Comparison of ENCODE assay signal across 18 cellular contexts in the genomic region with DNA sequence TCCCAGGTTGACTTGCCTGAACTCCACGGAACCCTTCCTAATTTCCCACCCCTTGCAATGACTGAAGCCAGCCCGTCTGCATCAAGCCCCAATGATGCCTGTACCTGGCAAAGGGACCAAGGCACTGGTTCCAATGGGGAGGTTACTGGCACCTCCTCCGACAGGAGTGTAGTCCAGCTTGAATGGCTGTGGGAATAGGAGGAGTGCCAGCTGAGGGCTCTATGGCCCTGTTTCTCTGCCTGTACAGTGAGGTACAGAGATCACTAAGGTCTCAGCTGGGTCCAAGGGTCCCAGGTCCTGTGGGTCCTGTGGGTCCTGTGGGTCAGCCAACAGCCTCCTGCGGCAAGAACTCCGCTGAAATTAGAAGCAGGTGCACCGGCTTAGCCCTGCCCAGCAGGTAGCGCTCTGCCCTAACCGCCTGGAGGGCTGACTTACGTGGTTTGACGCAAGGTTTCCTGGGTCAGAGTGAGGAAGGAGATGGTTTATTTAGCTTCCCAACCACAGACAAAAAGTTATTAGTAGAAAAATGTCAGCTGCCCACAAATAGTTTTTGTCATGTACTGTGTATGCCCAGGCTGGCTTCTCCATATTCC. TPM values are rescaled to one million over a fixed set of nuclear protein-coding genes. Genes with fewer than 3 reads are reported as not detected.
A peak's percentile ranks its signal among the peaks of the same experiment; 100 is the strongest.
DNase-seq lines count a peak whose midpoint lies in the region; TF ChIP-seq lines count a peak whose summit lies in the region.
"Had no signal": no experiment of that assay in that cellular context is flagged by ENCODE, and none has a peak within 500 bp of the region (broad histone marks: within the 10 kb centered on the region; RNA-seq: fewer than 3 reads in every experiment).

No MANE protein-coding gene starts in this region.

- H3K79me2 ChIP-seq in smooth muscle cell (ENCODE audit: low read depth): no peaks in the 10 kb centered on the region
- H3K79me2 ChIP-seq: parathyroid adenoma had no signal

- no peak overlapping the region for H2AFZ ChIP-seq in smooth muscle cell (ENCODE audit: low read depth)
- H2AFZ ChIP-seq: parathyroid adenoma had no signal

- H3K4me3 ChIP-seq in BLaER1 treated with 17β-estradiol and CSF1 and Interleukin-3, amounts not matched to agents 10 nM and 100 nM: peak overlapping the region in 5 of 10 experiments; percentile 6 to 36 (median 31); a peak in 8 of 20 replicates
- H3K4me3 ChIP-seq in NB4 (ENCODE audit: low read depth, low read length) (no peak overlapping the region), epithelial cell of esophagus (ENCODE audit: low read length) (no peak overlapping the region), smooth muscle cell (no peak overlapping the region)
- H3K4me3 ChIP-seq: spleen had no signal

- CTCF ChIA-PET in activated CD4-positive, alpha-beta memory T cell treated with anti-CD3 and anti-CD28 coated beads for 36 hours (lab: Charles Lee): no interaction called here

- H4K20me1 ChIP-seq in BLaER1 treated with 17β-estradiol and CSF1 and Interleukin-3, amounts not matched to agents 10 nM and 100 nM: no peaks in the 10 kb centered on the region
- no peaks in the 10 kb centered on the region for H4K20me1 ChIP-seq in smooth muscle cell (ENCODE audit: low read depth)

- H3F3A ChIP-seq in smooth muscle cell (ENCODE audit: low read depth): no peaks in the 10 kb centered on the region

- intact Hi-C loops in activated CD4-positive, alpha-beta memory T cell treated with anti-CD3 and anti-CD28 coated beads for 36 hours (cut with micrococcal nuclease): no loop called here

- peak overlapping the region; percentile 29 to 96 (median 90) for H3K4me2 ChIP-seq in BLaER1 treated with 17β-estradiol and CSF1 and Interleukin-3, amounts not matched to agents 10 nM and 100 nM
- H3K4me2 ChIP-seq in smooth muscle cell: no peak overlapping the region

- H3K27me3 Mint-ChIP-seq in activated CD4-positive, alpha-beta memory T cell treated with anti-CD3 and anti-CD28 coated beads for 36 hours: peaks cover 7% of the 10 kb centered on the region

- peak overlapping the region in 6 of 11 experiments; percentile 6 to 65 (median 32); a peak in 9 of 22 replicates for H3K9ac ChIP-seq in BLaER1 treated with 17β-estradiol and CSF1 and Interleukin-3, amounts not matched to agents 10 nM and 100 nM
- no peak overlapping the region for H3K9ac ChIP-seq in smooth muscle cell (ENCODE audit: low read depth)
- H3K9ac ChIP-seq: parathyroid adenoma had no signal

- H3K27me3 ChIP-seq in BLaER1 treated with 17β-estradiol and CSF1 and Interleukin-3, amounts not matched to agents 10 nM and 100 nM: peaks cover 0 to 14% (median 0%) of the 10 kb centered on the region in 11 experiments; a peak in 3 of 22 replicates
- H3K27me3 ChIP-seq in smooth muscle cell (ENCODE audit: low read depth): no peaks in the 10 kb centered on the region

- peaks cover 0 to 18% (median 8%) of the 10 kb centered on the region in 11 experiments; a peak in 9 of 22 replicates for H3K9me3 ChIP-seq in BLaER1 treated with 17β-estradiol and CSF1 and Interleukin-3, amounts not matched to agents 10 nM and 100 nM (replicated peaks in 1 of 11)
- no peaks in the 10 kb centered on the region for H3K9me3 ChIP-seq in smooth muscle cell (replicated peaks; ENCODE audit: low read depth)
- H3K9me3 ChIP-seq: spleen had no signal

- 70% methylated on average over 10 of the region's 10 CpGs for WGBS in smooth muscle cell (ENCODE audit: low lambda C conversion rate)

- H3K9me3 Mint-ChIP-seq in activated CD4-positive, alpha-beta memory T cell treated with anti-CD3 and anti-CD28 coated beads for 36 hours: no peaks in the 10 kb centered on the region
- H3K9me3 Mint-ChIP-seq: activated naive CD8-positive, alpha-beta T cell treated with anti-CD3 and anti-CD28 coated beads, Interleukin-2, amount 10 ng/mL, durations not matched to agents 7 days and 5 days; activated T-cell treated with anti-CD3 and anti-CD28 coated beads, Interleukin-2, amount 50 U/mL, for 24 hours; effector memory CD8-positive, alpha-beta T cell; T-helper 1 cell treated with Interleukin-12 subunit alpha and Interleukin-12 subunit beta and Interleukin-4 antibody, amounts not matched to agents 30 μg/mL and 1 μg/mL, for 36 hours had no signal

- H3K27ac ChIP-seq in BLaER1 treated with 17β-estradiol and CSF1 and Interleukin-3, amounts not matched to agents 10 nM and 100 nM: peak overlapping the region in 6 of 11 experiments; percentile 38 to 74 (median 68); a peak in 11 of 22 replicates
- H3K27ac ChIP-seq in smooth muscle cell (ENCODE audit: low read depth): no peak overlapping the region
- H3K27ac ChIP-seq: parathyroid adenoma, RWPE1, spleen had no signal

- H3K4me3 Mint-ChIP-seq in activated CD4-positive, alpha-beta memory T cell treated with anti-CD3 and anti-CD28 coated beads for 36 hours: no peak overlapping the region
- H3K4me3 Mint-ChIP-seq: activated naive CD8-positive, alpha-beta T cell treated with anti-CD3 and anti-CD28 coated beads, Interleukin-2, amount 10 ng/mL, durations not matched to agents 7 days and 5 days; activated T-cell treated with anti-CD3 and anti-CD28 coated beads, Interleukin-2, amount 50 U/mL, for 24 hours; effector memory CD8-positive, alpha-beta T cell; T-helper 1 cell treated with Interleukin-12 subunit alpha and Interleukin-12 subunit beta and Interleukin-4 antibody, amounts not matched to agents 30 μg/mL and 1 μg/mL, for 36 hours had no signal

- no peak for TF ChIP-seq POLR2A in NB4 (IDR thresholded peaks at IDR 0.05; ENCODE audit: extremely low read depth, insufficient read length)

- no peak overlapping the region for H3K27ac Mint-ChIP-seq in activated CD4-positive, alpha-beta memory T cell treated with anti-CD3 and anti-CD28 coated beads for 36 hours
- H3K27ac Mint-ChIP-seq: activated naive CD8-positive, alpha-beta T cell treated with anti-CD3 and anti-CD28 coated beads, Interleukin-2, amount 10 ng/mL, durations not matched to agents 7 days and 5 days; activated T-cell treated with anti-CD3 and anti-CD28 coated beads, Interleukin-2, amount 50 U/mL, for 24 hours; effector memory CD8-positive, alpha-beta T cell; T-helper 1 cell treated with Interleukin-12 subunit alpha and Interleukin-12 subunit beta and Interleukin-4 antibody, amounts not matched to agents 30 μg/mL and 1 μg/mL, for 36 hours had no signal

- TF ChIP-seq CTCF in GM12874 (IDR thresholded peaks at IDR 0.05; ENCODE audit: insufficient read depth, low read depth, low read length): peak; percentile 62
- peak; percentile 16 for TF ChIP-seq CTCF in NB4 (IDR thresholded peaks at IDR 0.05; ENCODE audit: low read depth, low read length)
- TF ChIP-seq CTCF in epithelial cell of esophagus (IDR thresholded peaks at IDR 0.05; ENCODE audit: insufficient read depth, low read depth, low read length, missing control alignments): peak; percentile 18
- TF ChIP-seq CTCF in smooth muscle cell (IDR thresholded peaks at IDR 0.05; ENCODE audit: borderline replicate concordance, insufficient read depth, poor library complexity, severe bottlenecking): no peak

- H3K4me1 ChIP-seq in BLaER1 treated with 17β-estradiol and CSF1 and Interleukin-3, amounts not matched to agents 10 nM and 100 nM: peaks cover 16 to 56% (median 44%) of the 10 kb centered on the region in 10 experiments
- H3K4me1 ChIP-seq in smooth muscle cell (ENCODE audit: low read depth): no peaks in the 10 kb centered on the region
- H3K4me1 ChIP-seq: parathyroid adenoma, spleen had no signal

- POLR2A ChIA-PET in activated CD4-positive, alpha-beta memory T cell treated with anti-CD3 and anti-CD28 coated beads for 36 hours (lab: Charles Lee): no interaction called here

- H3K36me3 ChIP-seq in BLaER1 treated with 17β-estradiol and CSF1 and Interleukin-3, amounts not matched to agents 10 nM and 100 nM: no peaks in the 10 kb centered on the region
- H3K36me3 ChIP-seq in smooth muscle cell (ENCODE audit: low read depth): no peaks in the 10 kb centered on the region
- H3K36me3 ChIP-seq: spleen had no signal

- DNase-seq in NB4 (ENCODE audit: low read depth): peak; percentile 7
- no peak for DNase-seq in epithelial cell of esophagus (ENCODE audit: low read depth)
- no peak for DNase-seq in activated CD4-positive, alpha-beta memory T cell treated with anti-CD3 and anti-CD28 coated beads for 36 hours
- no peak for DNase-seq in hippocampal formation (lab: John Stamatoyannopoulos, UW)
- DNase-seq in hepatic stellate cell (ENCODE audit: low spot score): no peak
- no peak for DNase-seq in smooth muscle cell (lab: John Stamatoyannopoulos, UW; ENCODE audit: unreplicated experiment)
- DNase-seq: activated CD4-positive, alpha-beta T cell treated with anti-CD3 and anti-CD28 coated beads for 4 hours; activated naive CD8-positive, alpha-beta T cell treated with anti-CD3 and anti-CD28 coated beads, Interleukin-2, amount 10 ng/mL, durations not matched to agents 7 days and 5 days; activated T-cell treated with anti-CD3 and anti-CD28 coated beads, Interleukin-2, amount 50 U/mL, for 24 hours; caudate nucleus; effector memory CD8-positive, alpha-beta T cell; spleen had no signal

- H3K4me1 Mint-ChIP-seq in activated CD4-positive, alpha-beta memory T cell treated with anti-CD3 and anti-CD28 coated beads for 36 hours (ENCODE audit: low read depth): no peaks in the 10 kb centered on the region
- H3K4me1 Mint-ChIP-seq: activated naive CD8-positive, alpha-beta T cell treated with anti-CD3 and anti-CD28 coated beads, Interleukin-2, amount 10 ng/mL, durations not matched to agents 7 days and 5 days had no signal

- no peaks in the 10 kb centered on the region for H3K36me3 Mint-ChIP-seq in activated CD4-positive, alpha-beta memory T cell treated with anti-CD3 and anti-CD28 coated beads for 36 hours
- H3K36me3 Mint-ChIP-seq: activated naive CD8-positive, alpha-beta T cell treated with anti-CD3 and anti-CD28 coated beads, Interleukin-2, amount 10 ng/mL, durations not matched to agents 7 days and 5 days had no signal

RNA-seq across cellular contexts. Expression of gene SPRR4, which starts 9.9 kb away (rescaled TPM):
- total RNA-seq in activated CD4-positive, alpha-beta memory T cell treated with anti-CD3 and anti-CD28 coated beads for 36 hours: not detected
- total RNA-seq in smooth muscle cell: 5.9 TPM in 1 of 2 replicates, not detected in the other
- polyA plus RNA-seq in smooth muscle cell: 0.43 TPM in 1 of 2 replicates, not detected in the other
- total RNA-seq: activated naive CD8-positive, alpha-beta T cell treated with anti-CD3 and anti-CD28 coated beads, Interleukin-2, amount 10 ng/mL, durations not matched to agents 7 days and 5 days; glomerular endothelial cell; spleen had no signal
- polyA plus RNA-seq: spleen had no signal

RNA-seq across cellular contexts. Expression of gene SPRR5, which starts 13.5 kb away (rescaled TPM):
- total RNA-seq in activated CD4-positive, alpha-beta memory T cell treated with anti-CD3 and anti-CD28 coated beads for 36 hours: not detected
- total RNA-seq in smooth muscle cell: 3.2 TPM in 1 of 2 replicates, not detected in the other
- 0.22 TPM in 1 of 2 replicates, not detected in the other for polyA plus RNA-seq in smooth muscle cell
- total RNA-seq: activated naive CD8-positive, alpha-beta T cell treated with anti-CD3 and anti-CD28 coated beads, Interleukin-2, amount 10 ng/mL, durations not matched to agents 7 days and 5 days; glomerular endothelial cell; spleen had no signal
- polyA plus RNA-seq: spleen had no signal

RNA-seq across cellular contexts. Expression of gene SPRR1A, which starts 23.3 kb away (rescaled TPM):
- total RNA-seq in activated CD4-positive, alpha-beta memory T cell treated with anti-CD3 and anti-CD28 coated beads for 36 hours: not detected
- total RNA-seq in smooth muscle cell: not detected in 2 replicates
- 14.9 and 18.0 TPM in 2 replicates for polyA plus RNA-seq in smooth muscle cell
- total RNA-seq: activated naive CD8-positive, alpha-beta T cell treated with anti-CD3 and anti-CD28 coated beads, Interleukin-2, amount 10 ng/mL, durations not matched to agents 7 days and 5 days; glomerular endothelial cell; spleen had no signal
- polyA plus RNA-seq: spleen had no signal

RNA-seq across cellular contexts. Expression of gene SPRR3, which starts 41.0 kb away (rescaled TPM):
- total RNA-seq in activated CD4-positive, alpha-beta memory T cell treated with anti-CD3 and anti-CD28 coated beads for 36 hours: not detected
- 55.2 and 107 TPM in 2 replicates for total RNA-seq in smooth muscle cell
- 15.3 and 24.9 TPM in 2 replicates for polyA plus RNA-seq in smooth muscle cell
- total RNA-seq: activated naive CD8-positive, alpha-beta T cell treated with anti-CD3 and anti-CD28 coated beads, Interleukin-2, amount 10 ng/mL, durations not matched to agents 7 days and 5 days; glomerular endothelial cell; spleen had no signal

RNA-seq across cellular contexts. Expression of gene IVL, which starts 52.2 kb away (rescaled TPM):
- total RNA-seq in activated CD4-positive, alpha-beta memory T cell treated with anti-CD3 and anti-CD28 coated beads for 36 hours: not detected
- total RNA-seq in smooth muscle cell: 0.67 and 0.94 TPM in 2 replicates
- 0.45 and 0.47 TPM in 2 replicates for polyA plus RNA-seq in smooth muscle cell
- total RNA-seq: activated naive CD8-positive, alpha-beta T cell treated with anti-CD3 and anti-CD28 coated beads, Interleukin-2, amount 10 ng/mL, durations not matched to agents 7 days and 5 days; glomerular endothelial cell; spleen had no signal
